ENCODE assay signal across 21 cellular contexts in the genomic region with DNA sequence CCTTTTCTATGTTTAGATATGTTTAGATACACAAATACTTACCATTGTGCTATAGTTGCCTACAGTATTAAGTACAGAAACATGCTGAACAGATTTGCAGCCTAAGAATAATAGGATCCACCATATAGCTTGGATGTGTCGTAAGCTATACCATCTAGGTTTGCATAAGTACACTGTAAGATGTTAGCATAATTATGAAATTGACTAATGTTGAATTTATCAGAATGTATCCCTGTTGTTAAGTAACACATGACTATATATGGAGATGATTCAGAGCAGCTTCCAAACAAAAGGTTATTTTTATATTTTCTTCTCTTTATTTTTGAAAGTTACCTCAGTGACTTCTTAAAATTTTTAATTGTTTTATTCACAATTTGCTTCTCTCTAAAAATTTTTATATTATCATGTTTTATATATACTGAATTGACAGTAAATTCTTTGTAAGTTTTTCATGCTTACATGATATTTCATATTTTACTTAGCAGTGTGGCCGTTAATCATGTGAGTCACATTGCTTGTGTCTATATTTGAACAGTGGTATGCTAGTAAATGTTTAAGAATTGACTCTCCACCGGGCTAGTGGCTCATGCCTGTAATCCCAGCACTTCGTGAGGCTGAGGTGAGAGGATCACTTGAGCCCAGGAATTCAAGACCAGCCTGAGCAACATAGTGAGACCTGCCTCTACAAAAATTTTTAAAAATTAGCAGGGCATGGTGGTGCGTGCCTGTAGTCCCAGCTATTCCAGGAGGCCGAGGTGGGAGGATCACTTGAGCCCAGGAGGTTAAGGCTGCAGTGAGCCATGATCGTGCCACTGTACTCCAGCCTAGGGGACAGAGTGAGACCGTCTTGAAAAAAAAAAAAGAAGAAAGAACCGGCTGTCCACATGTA. TPM values are rescaled to one million over a fixed set of nuclear protein-coding genes. Genes with fewer than 3 reads are reported as not detected.
A peak's percentile ranks its signal among the peaks of the same experiment; 100 is the strongest.
DNase-seq lines count a peak whose midpoint lies in the region; ATAC-seq, FAIRE-seq and TF ChIP-seq lines count a peak whose summit lies in the region.
"Had no signal": no experiment of that assay in that cellular context is flagged by ENCODE, and none has a peak within 500 bp of the region (broad histone marks: within the 10 kb centered on the region; RNA-seq: fewer than 3 reads in every experiment).

No MANE protein-coding gene starts in this region.

- TF ChIP-seq CTCF in fibroblast of mammary gland (conservative IDR thresholded peaks at IDR 0.05; ENCODE audit: control insufficient read depth, insufficient read depth, low read depth, low read length), result no peak
- no peak for TF ChIP-seq CTCF in pancreas (IDR thresholded peaks at IDR 0.05)
- no peak for TF ChIP-seq CTCF in WERI-Rb-1 (IDR thresholded peaks at IDR 0.05; ENCODE audit: low read depth, low read length)

- ATAC-seq in pancreas, result peak; percentile 65 to 90 (median 74)
- ATAC-seq: activated CD4-positive, alpha-beta T cell treated with anti-CD3 and anti-CD28 coated beads for 36 hours had no signal

- no peak overlapping the region for H3K4me3 ChIP-seq in fibroblast of mammary gland (ENCODE audit: control insufficient read depth, low read depth, low read length)
- H3K4me3 ChIP-seq in pancreas, result no peak overlapping the region
- H3K4me3 ChIP-seq in WERI-Rb-1 (ENCODE audit: low read depth, low read length), result no peak overlapping the region

- FAIRE-seq in pancreas (lab: Jason Lieb, UNC), result peak; percentile 66
- FAIRE-seq: GM12892 had no signal

- no peaks in the 10 kb centered on the region for H3K9me3 ChIP-seq in pancreas
- H3K9me3 ChIP-seq in WERI-Rb-1 (ENCODE audit: severe bottlenecking), result no peaks in the 10 kb centered on the region

- H3K27me3 ChIP-seq in pancreas (no peaks in the 10 kb centered on the region), WERI-Rb-1 (ENCODE audit: insufficient read depth, low read depth, severe bottlenecking) (no peaks in the 10 kb centered on the region)

- 55 to 58% methylated on average over 9 of the region's 9 CpGs for WGBS in pancreas, 2 donors

- intact Hi-C loops in pancreas (cut with DNase I), result no loop called here

- no peaks in the 10 kb centered on the region for H3K4me1 ChIP-seq in pancreas

- H3K36me3 ChIP-seq in pancreas (no peaks in the 10 kb centered on the region), WERI-Rb-1 (no peaks in the 10 kb centered on the region)

- DNase-seq in GM03348 (ENCODE audit: low spot score) (peak; percentile 22), NCI-H226 (peak; percentile 59), fibroblast of mammary gland (ENCODE audit: low read depth) (peak; percentile 37), pancreas (peak in 1 of 6 donors; percentile 21), WERI-Rb-1 (no peak), Ammon's horn (ENCODE audit: low spot score) (no peak), anterior cingulate cortex (lab: John Stamatoyannopoulos, UW) (no peak)
- DNase-seq: activated CD4-positive, alpha-beta T cell treated with anti-CD3 and anti-CD28 coated beads for 36 hours; activated CD8-positive, alpha-beta memory T cell treated with anti-CD3 and anti-CD28 coated beads, Interleukin-2, amount 50 U/mL, for 48 hours; activated naive CD4-positive, alpha-beta T cell treated with anti-CD3 and anti-CD28 coated beads, Interleukin-2, amount 10 ng/mL, durations not matched to agents 7 days and 5 days; CD4-positive, alpha-beta T cell; NK-92 treated with Interleukin-12 subunit alpha and Interleukin-12 subunit beta, amount 100 ng/mL, for 24 hours; occipital lobe; SHP77; stimulated activated CD4-positive, alpha-beta T cell treated with anti-CD3 and anti-CD28 coated beads, Interleukin-4, amount 100 ng/mL, for 1 hour; stimulated activated CD8-positive, alpha-beta memory T cell treated with anti-CD3 and anti-CD28 coated beads, Interleukin-4, amount 100 ng/mL, for 48 hours; T1000 had no signal

- H3K27ac ChIP-seq in pancreas (no peak overlapping the region), WERI-Rb-1 (no peak overlapping the region)

RNA-seq across cellular contexts. Expression of a gene that starts 2.6 kb away (rescaled TPM):
- total RNA-seq in pancreas, result under 1 TPM in 2 of 6 donors, not detected in 4; 0.09 to 0.22 TPM
- not detected for polyA plus RNA-seq in pancreas
- total RNA-seq: activated CD4-positive, alpha-beta T cell treated with anti-CD3 and anti-CD28 coated beads for 36 hours; cardiac septum; CD4-positive, alpha-beta T cell; glomerular endothelial cell; occipital lobe; temporal lobe had no signal

Comparison
In these comparisons a context has a peak if more than half of its experiments do, and no peak if none do; other contexts are left out.
1. DNase-seq: peak in GM03348 (single experiment), NCI-H226 (single experiment) and fibroblast of mammary gland (single experiment); none in WERI-Rb-1 (single experiment), Ammon's horn (single experiment) and anterior cingulate cortex (0 of 58).